In genomic region chr11:5603326-5603725, GRCh38 we compare ENCODE assay signal across 23 cellular contexts. TPM values are rescaled to one million over a fixed set of nuclear protein-coding genes. Genes with fewer than 3 reads are reported as not detected.
A peak's percentile ranks its signal among the peaks of the same experiment; 100 is the strongest.
DNase-seq lines count a peak whose midpoint lies in the region; ATAC-seq, FAIRE-seq and TF ChIP-seq lines count a peak whose summit lies in the region.
"Had no signal": no experiment of that assay in that cellular context is flagged by ENCODE, and none has a peak within 500 bp of the region (broad histone marks: within the 10 kb centered on the region; RNA-seq: fewer than 3 reads in every experiment).

No MANE protein-coding gene starts in this region.

- H3K79me2 ChIP-seq in astrocyte (ENCODE audit: insufficient read depth, low read length), result peaks cover 15% of the 10 kb centered on the region

- CTCF ChIA-PET in activated CD8-positive, alpha-beta memory T cell treated with anti-CD3 and anti-CD28 coated beads, Interleukin-2, amount 10 ng/mL, durations not matched to agents 7 days and 5 days (lab: Charles Lee), result no interaction called here

- H3K27me3 ChIP-seq in astrocyte (ENCODE audit: insufficient read depth, low read length), result no peaks in the 10 kb centered on the region

- peaks cover 31% of the 10 kb centered on the region for H3K4me1 ChIP-seq in astrocyte (ENCODE audit: insufficient read depth, low read length)
- H3K4me1 ChIP-seq: Caco-2 had no signal

- peak overlapping the region; percentile 57 for H3K9ac ChIP-seq in astrocyte (ENCODE audit: low read length)

- H3K9me3 ChIP-seq in astrocyte (ENCODE audit: insufficient read depth, low read depth, low read length), result no peaks in the 10 kb centered on the region
- H3K9me3 ChIP-seq: Caco-2 had no signal

- TF ChIP-seq CTCF in astrocyte (IDR thresholded peaks at IDR 0.05; ENCODE audit: insufficient read depth, low read depth, low read length), result no peak
- TF ChIP-seq CTCF in nephron progenitor cell (IDR thresholded peaks at IDR 0.05), result no peak
- TF ChIP-seq CTCF in type B pancreatic cell (conservative IDR thresholded peaks at IDR 0.05), result no peak

- in situ Hi-C loops in G401 (cut with HindIII; ENCODE audit: low sequenced_read_pairs), result no loop called here

- no peaks in the 10 kb centered on the region for H3K27me3 Mint-ChIP-seq in astrocyte (ENCODE audit: low read depth, unreplicated experiment)
- no peaks in the 10 kb centered on the region for H3K27me3 Mint-ChIP-seq in nephron progenitor cell (ENCODE audit: low read depth, poor library complexity)
- H3K27me3 Mint-ChIP-seq in type B pancreatic cell, result no peaks in the 10 kb centered on the region
- no peaks in the 10 kb centered on the region for H3K27me3 Mint-ChIP-seq in activated CD8-positive, alpha-beta memory T cell treated with anti-CD3 and anti-CD28 coated beads, Interleukin-2, amount 10 ng/mL, durations not matched to agents 7 days and 5 days
- H3K27me3 Mint-ChIP-seq: B cell had no signal

- peak; percentile 82 for DNase-seq in G401 (ENCODE audit: low spot score)
- no peak for DNase-seq in astrocyte (ENCODE audit: low read depth)
- no peak for DNase-seq in nephron progenitor cell
- DNase-seq in type B pancreatic cell (ENCODE audit: extremely low spot score, unreplicated experiment), result no peak
- no peak for DNase-seq in NCI-H2196 treated with DMSO at 0.1 percent for 48 hours (lab: John Stamatoyannopoulos, UW; ENCODE audit: unreplicated experiment)
- DNase-seq in activated CD8-positive, alpha-beta memory T cell treated with anti-CD3 and anti-CD28 coated beads, Interleukin-2, amount 10 ng/mL, durations not matched to agents 7 days and 5 days, result no peak
- DNase-seq: Caco-2; CD4-positive, alpha-beta T cell; DMS153; GF-D8; KBM-7; NCI-H1417 treated with DMSO at 0.1 percent for 48 hours; NCI-H1930; NCI-H345; NCI-H524 treated with DMSO at 0.1 percent for 48 hours; PC-3; SIG-M5 had no signal

- no peak overlapping the region for H3K4me3 ChIP-seq in astrocyte (ENCODE audit: insufficient read depth, low read depth, low read length)

- H3K36me3 Mint-ChIP-seq in astrocyte (ENCODE audit: low read depth, unreplicated experiment), result peaks cover 8% of the 10 kb centered on the region
- H3K36me3 Mint-ChIP-seq in nephron progenitor cell (ENCODE audit: low read depth), result peaks cover 55% of the 10 kb centered on the region
- H3K36me3 Mint-ChIP-seq in type B pancreatic cell, result peaks cover 8% of the 10 kb centered on the region
- H3K36me3 Mint-ChIP-seq in activated CD8-positive, alpha-beta memory T cell treated with anti-CD3 and anti-CD28 coated beads, Interleukin-2, amount 10 ng/mL, durations not matched to agents 7 days and 5 days, result no peaks in the 10 kb centered on the region

- no peaks in the 10 kb centered on the region for H4K20me1 ChIP-seq in astrocyte (ENCODE audit: insufficient read depth, low read length)

- FAIRE-seq in astrocyte (lab: Jason Lieb, UNC), result no peak
- FAIRE-seq: GM19239, H1 had no signal

- no peak overlapping the region for H2AFZ ChIP-seq in astrocyte (ENCODE audit: low read depth, low read length)

- peak overlapping the region; percentile 40 for H3K27ac ChIP-seq in astrocyte (ENCODE audit: low read depth, low read length)
- H3K27ac ChIP-seq: RWPE1 had no signal

- H3K4me3 Mint-ChIP-seq in astrocyte (ENCODE audit: unreplicated experiment) (peak overlapping the region; percentile 50), nephron progenitor cell (no peak overlapping the region), type B pancreatic cell (no peak overlapping the region)
- no peak overlapping the region for H3K4me3 Mint-ChIP-seq in activated CD8-positive, alpha-beta memory T cell treated with anti-CD3 and anti-CD28 coated beads, Interleukin-2, amount 10 ng/mL, durations not matched to agents 7 days and 5 days
- H3K4me3 Mint-ChIP-seq: B cell; CD4-positive, alpha-beta T cell had no signal

- ATAC-seq in activated CD8-positive, alpha-beta memory T cell treated with anti-CD3 and anti-CD28 coated beads, Interleukin-2, amount 10 ng/mL, durations not matched to agents 7 days and 5 days, result no peak
- ATAC-seq in GM18868 (IDR thresholded peaks at IDR 0.05; ENCODE audit: unreplicated experiment), result no peak
- ATAC-seq: PC-3 had no signal

- peaks cover 4% of the 10 kb centered on the region for H3K36me3 ChIP-seq in astrocyte (ENCODE audit: insufficient read depth, low read length)

- H3K27ac Mint-ChIP-seq in astrocyte (ENCODE audit: unreplicated experiment), result peak overlapping the region; percentile 16
- peak overlapping the region; percentile 71 for H3K27ac Mint-ChIP-seq in nephron progenitor cell
- H3K27ac Mint-ChIP-seq in type B pancreatic cell, result peak overlapping the region; percentile 36
- H3K27ac Mint-ChIP-seq in activated CD8-positive, alpha-beta memory T cell treated with anti-CD3 and anti-CD28 coated beads, Interleukin-2, amount 10 ng/mL, durations not matched to agents 7 days and 5 days, result no peak overlapping the region
- H3K27ac Mint-ChIP-seq: B cell; CD4-positive, alpha-beta T cell had no signal

- peak overlapping the region; percentile 35 for H3K4me2 ChIP-seq in astrocyte (ENCODE audit: low read length)

- peaks cover 38% of the 10 kb centered on the region for H3K4me1 Mint-ChIP-seq in astrocyte (ENCODE audit: low read depth, unreplicated experiment)
- H3K4me1 Mint-ChIP-seq in nephron progenitor cell, result peaks cover 38% of the 10 kb centered on the region
- H3K4me1 Mint-ChIP-seq in type B pancreatic cell (ENCODE audit: unreplicated experiment), result peaks cover 5% of the 10 kb centered on the region
- no peaks in the 10 kb centered on the region for H3K4me1 Mint-ChIP-seq in activated CD8-positive, alpha-beta memory T cell treated with anti-CD3 and anti-CD28 coated beads, Interleukin-2, amount 10 ng/mL, durations not matched to agents 7 days and 5 days

- H3K9me3 Mint-ChIP-seq in astrocyte (ENCODE audit: unreplicated experiment) (no peaks in the 10 kb centered on the region), nephron progenitor cell (no peaks in the 10 kb centered on the region), type B pancreatic cell (no peaks in the 10 kb centered on the region)
- no peaks in the 10 kb centered on the region for H3K9me3 Mint-ChIP-seq in activated CD8-positive, alpha-beta memory T cell treated with anti-CD3 and anti-CD28 coated beads, Interleukin-2, amount 10 ng/mL, durations not matched to agents 7 days and 5 days (ENCODE audit: low read depth)
- H3K9me3 Mint-ChIP-seq: CD4-positive, alpha-beta T cell had no signal

RNA-seq across cellular contexts. Expression of gene TRIM6, which starts 6.9 kb away (rescaled TPM):
- total RNA-seq in G401 (2014; rRNA removed; shearing (Covaris generic)), result not detected in 2 replicates
- 17.6 and 23.9 TPM in 2 replicates for total RNA-seq in astrocyte
- 7.5 and 8.7 TPM in 2 replicates for total RNA-seq in type B pancreatic cell (ENCODE audit: low replicate concordance)
- total RNA-seq in activated CD8-positive, alpha-beta memory T cell treated with anti-CD3 and anti-CD28 coated beads, Interleukin-2, amount 10 ng/mL, durations not matched to agents 7 days and 5 days, result 1 to 10 TPM in 1 of 2 experiments, under 1 TPM in 1; 0.37 to 1.5 TPM
- total RNA-seq: CD4-positive, alpha-beta T cell had no signal

RNA-seq across cellular contexts. Expression of gene TRIM34, which starts 21.5 kb away (rescaled TPM):
- not detected in 2 replicates for total RNA-seq in G401 (2014; rRNA removed; shearing (Covaris generic))
- total RNA-seq in astrocyte (1.2 and 4.6 TPM in 2 replicates), type B pancreatic cell (ENCODE audit: low replicate concordance) (1.4 and 2.4 TPM in 2 replicates)
- total RNA-seq in activated CD8-positive, alpha-beta memory T cell treated with anti-CD3 and anti-CD28 coated beads, Interleukin-2, amount 10 ng/mL, durations not matched to agents 7 days and 5 days, result 10 to 100 TPM; 13.1 to 16.1 TPM

RNA-seq across cellular contexts. Expression of gene OR52B6, which starts 22.6 kb away (rescaled TPM):
- not detected in 2 replicates for total RNA-seq in G401 (2014; rRNA removed; shearing (Covaris generic))
- total RNA-seq in astrocyte (not detected in 2 replicates), type B pancreatic cell (ENCODE audit: low replicate concordance) (not detected in 2 replicates)
- not detected for total RNA-seq in activated CD8-positive, alpha-beta memory T cell treated with anti-CD3 and anti-CD28 coated beads, Interleukin-2, amount 10 ng/mL, durations not matched to agents 7 days and 5 days
- total RNA-seq: B cell; Caco-2; CD4-positive, alpha-beta T cell; Daoy; H1; PC-3 had no signal

RNA-seq across cellular contexts. Expression of gene OR52H1, which starts 55.0 kb away (rescaled TPM):
- total RNA-seq in G401 (2014; rRNA removed; shearing (Covaris generic)), result not detected in 2 replicates
- total RNA-seq in astrocyte (not detected in 2 replicates), type B pancreatic cell (ENCODE audit: low replicate concordance) (not detected in 2 replicates)
- not detected for total RNA-seq in activated CD8-positive, alpha-beta memory T cell treated with anti-CD3 and anti-CD28 coated beads, Interleukin-2, amount 10 ng/mL, durations not matched to agents 7 days and 5 days
- total RNA-seq: Caco-2, Daoy, H1, PC-3 had no signal
